Comparison of ENCODE assay signal across 24 cellular contexts in genomic region chr2:240348522-240348921, GRCh38.
DNase-seq lines count a peak whose midpoint lies in the region; ATAC-seq and TF ChIP-seq lines count a peak whose summit lies in the region.
"Had no signal": no experiment of that assay in that cellular context is flagged by ENCODE, and none has a peak within 500 bp of the region (broad histone marks: within the 10 kb centered on the region; RNA-seq: fewer than 3 reads in every experiment).

No MANE protein-coding gene starts in this region.

- H3K27ac ChIP-seq in GM23248 (no peak overlapping the region), gastrocnemius medialis (peak overlapping the region; percentile 67 to 79 (median 73))
- H3K27ac ChIP-seq: coronary artery, esophagus muscularis mucosa, gastroesophageal sphincter, uterus, WERI-Rb-1 had no signal

- TF ChIP-seq CTCF in glutamatergic neuron (IDR thresholded peaks at IDR 0.05; ENCODE audit: partially characterized antibody, unreplicated experiment) (no peak), gastrocnemius medialis (IDR thresholded peaks at IDR 0.05 in 4 of 5, conservative IDR thresholded peaks at IDR 0.05 in 1 of 5) (no peak), lower leg skin (IDR thresholded peaks at IDR 0.05) (no peak)

- no peaks in the 10 kb centered on the region for H3K9me2 ChIP-seq in GM23248 (ENCODE audit: insufficient read depth)

- H3K27ac Mint-ChIP-seq in glutamatergic neuron (ENCODE audit: unreplicated experiment): no peak overlapping the region
- H3K27ac Mint-ChIP-seq: activated CD4-positive, alpha-beta T cell treated with anti-CD3 and anti-CD28 coated beads, Interleukin-2, amount 10 ng/mL, durations not matched to agents 24 days and 14 days; activated CD8-positive, alpha-beta memory T cell treated with anti-CD3 and anti-CD28 coated beads, Interleukin-2, amount 10 ng/mL, durations not matched to agents 7 days and 5 days; activated naive CD4-positive, alpha-beta T cell treated with anti-CD3 and anti-CD28 coated beads, Interleukin-2, amount 10 ng/mL, durations not matched to agents 7 days and 5 days; CD4-positive, alpha-beta T cell; HFFc6 had no signal

- WGBS in GM23248 (ENCODE audit: low coverage in 1 of 2, low lambda C conversion rate in 2 of 2, missing lambda C conversion rate in 2 of 2), 2 experiments: 35 to 41% methylated on average over 8 of the region's 8 CpGs
- WGBS in lower leg skin, 2 donors: 73 to 82% methylated on average over 8 of the region's 8 CpGs

- ATAC-seq in gastrocnemius medialis: peak; percentile 95 to 98
- ATAC-seq in GM18498 (IDR thresholded peaks at IDR 0.05; ENCODE audit: unreplicated experiment): no peak
- ATAC-seq: activated CD8-positive, alpha-beta memory T cell treated with anti-CD3 and anti-CD28 coated beads, Interleukin-2, amount 10 ng/mL, durations not matched to agents 7 days and 5 days; gastroesophageal sphincter had no signal

- H3K9me3 ChIP-seq in GM23248 (ENCODE audit: low read depth): no peaks in the 10 kb centered on the region
- no peaks in the 10 kb centered on the region for H3K9me3 ChIP-seq in gastrocnemius medialis
- H3K9me3 ChIP-seq: uterus had no signal

- H2AFZ ChIP-seq in GM23248: no peak overlapping the region

- H3K4me3 Mint-ChIP-seq in glutamatergic neuron (ENCODE audit: unreplicated experiment): no peak overlapping the region
- H3K4me3 Mint-ChIP-seq: activated CD4-positive, alpha-beta T cell treated with anti-CD3 and anti-CD28 coated beads, Interleukin-2, amount 10 ng/mL, durations not matched to agents 24 days and 14 days; activated CD8-positive, alpha-beta memory T cell treated with anti-CD3 and anti-CD28 coated beads, Interleukin-2, amount 10 ng/mL, durations not matched to agents 7 days and 5 days; activated naive CD4-positive, alpha-beta T cell treated with anti-CD3 and anti-CD28 coated beads, Interleukin-2, amount 10 ng/mL, durations not matched to agents 7 days and 5 days; CD4-positive, alpha-beta T cell; HFFc6 had no signal

- no peaks in the 10 kb centered on the region for H3K4me1 Mint-ChIP-seq in glutamatergic neuron (ENCODE audit: low read depth, unreplicated experiment)
- H3K4me1 Mint-ChIP-seq: activated CD4-positive, alpha-beta T cell treated with anti-CD3 and anti-CD28 coated beads, Interleukin-2, amount 10 ng/mL, durations not matched to agents 24 days and 14 days; activated CD8-positive, alpha-beta memory T cell treated with anti-CD3 and anti-CD28 coated beads, Interleukin-2, amount 10 ng/mL, durations not matched to agents 7 days and 5 days; activated naive CD4-positive, alpha-beta T cell treated with anti-CD3 and anti-CD28 coated beads, Interleukin-2, amount 10 ng/mL, durations not matched to agents 7 days and 5 days had no signal

- no peaks in the 10 kb centered on the region for H3K27me3 Mint-ChIP-seq in glutamatergic neuron (ENCODE audit: unreplicated experiment)
- H3K27me3 Mint-ChIP-seq: activated CD4-positive, alpha-beta T cell treated with anti-CD3 and anti-CD28 coated beads, Interleukin-2, amount 10 ng/mL, durations not matched to agents 24 days and 14 days; activated naive CD4-positive, alpha-beta T cell treated with anti-CD3 and anti-CD28 coated beads, Interleukin-2, amount 10 ng/mL, durations not matched to agents 7 days and 5 days had no signal

- H3K4me1 ChIP-seq in GM23248 (ENCODE audit: insufficient read depth) (no peaks in the 10 kb centered on the region), gastrocnemius medialis (peaks cover 8 to 11% of the 10 kb centered on the region in 2 donors)
- H3K4me1 ChIP-seq: gastroesophageal sphincter, uterus had no signal

- H3K79me2 ChIP-seq in GM23248 (ENCODE audit: insufficient read depth): no peaks in the 10 kb centered on the region

- H3K36me3 Mint-ChIP-seq in glutamatergic neuron (ENCODE audit: unreplicated experiment): peaks cover 5% of the 10 kb centered on the region
- H3K36me3 Mint-ChIP-seq: activated CD8-positive, alpha-beta memory T cell treated with anti-CD3 and anti-CD28 coated beads, Interleukin-2, amount 10 ng/mL, durations not matched to agents 7 days and 5 days; activated naive CD4-positive, alpha-beta T cell treated with anti-CD3 and anti-CD28 coated beads, Interleukin-2, amount 10 ng/mL, durations not matched to agents 7 days and 5 days had no signal

- H3K4me3 ChIP-seq in GM23248 (no peak overlapping the region), gastrocnemius medialis (no peak overlapping the region), lower leg skin (ENCODE audit: low read depth, poor library complexity, severe bottlenecking) (no peak overlapping the region)
- H3K4me3 ChIP-seq: coronary artery, esophagus muscularis mucosa, gastroesophageal sphincter, uterus had no signal

- no peak overlapping the region for H3K4me2 ChIP-seq in GM23248 (ENCODE audit: unreplicated experiment)

- H3F3A ChIP-seq in GM23248 (ENCODE audit: insufficient read depth): no peaks in the 10 kb centered on the region

- H3K9ac ChIP-seq in GM23248: no peak overlapping the region

- in situ Hi-C loops in GM23248 (cut with MboI) (no loop called here), gastrocnemius medialis (cut with MboI; ENCODE audit: low sequenced_read_pairs in 4 of 4) (no loop called here)

- H3K27me3 ChIP-seq in GM23248 (replicated peaks; ENCODE audit: insufficient read depth) (peaks cover 43% of the 10 kb centered on the region), gastrocnemius medialis (no peaks in the 10 kb centered on the region)
- H3K27me3 ChIP-seq: uterus had no signal

- intact Hi-C loops in gastrocnemius medialis (cut with DNase I; ENCODE audit: low total_unique reads) (loop anchor here (2.0 kb wide), 2 partner anchors 20 to 86 kb away; partner anchors contain the start of gene GPC1), lower leg skin (cut with DNase I; ENCODE audit: low total_unique reads) (no loop called here)

- H3K36me3 ChIP-seq in GM23248 (ENCODE audit: low read depth): no peaks in the 10 kb centered on the region
- no peaks in the 10 kb centered on the region for H3K36me3 ChIP-seq in gastrocnemius medialis
- H3K36me3 ChIP-seq: esophagus muscularis mucosa, gastroesophageal sphincter, uterus, WERI-Rb-1 had no signal

- H4K20me1 ChIP-seq in GM23248 (ENCODE audit: insufficient read depth): no peaks in the 10 kb centered on the region

- peaks cover 3% of the 10 kb centered on the region for H3K9me3 Mint-ChIP-seq in glutamatergic neuron (ENCODE audit: unreplicated experiment)
- H3K9me3 Mint-ChIP-seq: activated CD4-positive, alpha-beta T cell treated with anti-CD3 and anti-CD28 coated beads, Interleukin-2, amount 10 ng/mL, durations not matched to agents 24 days and 14 days; activated naive CD4-positive, alpha-beta T cell treated with anti-CD3 and anti-CD28 coated beads, Interleukin-2, amount 10 ng/mL, durations not matched to agents 7 days and 5 days; CD4-positive, alpha-beta T cell had no signal

- TF ChIP-seq POLR2A in gastrocnemius medialis (IDR thresholded peaks at IDR 0.05) (no peak), lower leg skin (IDR thresholded peaks at IDR 0.05) (no peak)

- peak; percentile 36 for DNase-seq in GM23248
- peak; percentile 27 for DNase-seq in NCI-H2196 treated with DMSO at 0.1 percent for 48 hours (lab: John Stamatoyannopoulos, UW; ENCODE audit: unreplicated experiment)
- peak; percentile 11 for DNase-seq in glutamatergic neuron
- peak; percentile 88 to 89 for DNase-seq in gastrocnemius medialis
- no peak for DNase-seq in lower leg skin (ENCODE audit: low spot score in 2 of 2)
- no peak for DNase-seq in occipital lobe (lab: John Stamatoyannopoulos, UW)
- DNase-seq: activated CD4-positive, alpha-beta T cell treated with anti-CD3 and anti-CD28 coated beads, Interleukin-2, amount 10 ng/mL, durations not matched to agents 24 days and 14 days; activated CD8-positive, alpha-beta memory T cell treated with anti-CD3 and anti-CD28 coated beads, Interleukin-2, amount 10 ng/mL, durations not matched to agents 7 days and 5 days; activated naive CD4-positive, alpha-beta T cell treated with anti-CD3 and anti-CD28 coated beads, Interleukin-2, amount 10 ng/mL, durations not matched to agents 7 days and 5 days; amniotic stem cell; CD4-positive, alpha-beta T cell; DMS 273 treated with DMSO at 0.1 percent for 48 hours; HFFc6; islet precursor cell; NCI-H1417 treated with DMSO at 0.1 percent for 48 hours; NCI-H526 treated with DMSO at 0.1 percent for 48 hours; Right ventricle myocardium superior; T-helper 9 cell; uterus; WERI-Rb-1 had no signal

Comparison
In these comparisons a context has a peak if more than half of its experiments do, and no peak if none do; other contexts are left out.
1. DNase-seq: peak in GM23248 (single experiment), NCI-H2196 treated with DMSO at 0.1 percent for 48 hours (single experiment), glutamatergic neuron (single experiment) and gastrocnemius medialis (2 of 2); none in lower leg skin (0 of 2) and occipital lobe (single experiment).